ENCODE assay signal across 1 cellular context in genomic region chr20:17823382-17824144, GRCh38.
TF ChIP-seq lines count a peak whose summit lies in the region.

No MANE protein-coding gene starts in this region.

TF ChIP-seq in SK-N-SH, 30 proteins besides CTCF, POLR2A, EP300 and RAD21 (continued from another document):
- TF ChIP-seq, protein P1, sequence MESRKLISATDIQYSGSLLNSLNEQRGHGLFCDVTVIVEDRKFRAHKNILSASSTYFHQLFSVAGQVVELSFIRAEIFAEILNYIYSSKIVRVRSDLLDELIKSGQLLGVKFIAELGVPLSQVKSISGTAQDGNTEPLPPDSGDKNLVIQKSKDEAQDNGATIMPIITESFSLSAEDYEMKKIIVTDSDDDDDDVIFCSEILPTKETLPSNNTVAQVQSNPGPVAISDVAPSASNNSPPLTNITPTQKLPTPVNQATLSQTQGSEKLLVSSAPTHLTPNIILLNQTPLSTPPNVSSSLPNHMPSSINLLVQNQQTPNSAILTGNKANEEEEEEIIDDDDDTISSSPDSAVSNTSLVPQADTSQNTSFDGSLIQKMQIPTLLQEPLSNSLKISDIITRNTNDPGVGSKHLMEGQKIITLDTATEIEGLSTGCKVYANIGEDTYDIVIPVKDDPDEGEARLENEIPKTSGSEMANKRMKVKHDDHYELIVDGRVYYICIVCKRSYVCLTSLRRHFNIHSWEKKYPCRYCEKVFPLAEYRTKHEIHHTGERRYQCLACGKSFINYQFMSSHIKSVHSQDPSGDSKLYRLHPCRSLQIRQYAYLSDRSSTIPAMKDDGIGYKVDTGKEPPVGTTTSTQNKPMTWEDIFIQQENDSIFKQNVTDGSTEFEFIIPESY (IDR thresholded peaks at IDR 0.05; ENCODE audit: borderline replicate concordance, low read depth) = no peak
